In the genomic region with DNA sequence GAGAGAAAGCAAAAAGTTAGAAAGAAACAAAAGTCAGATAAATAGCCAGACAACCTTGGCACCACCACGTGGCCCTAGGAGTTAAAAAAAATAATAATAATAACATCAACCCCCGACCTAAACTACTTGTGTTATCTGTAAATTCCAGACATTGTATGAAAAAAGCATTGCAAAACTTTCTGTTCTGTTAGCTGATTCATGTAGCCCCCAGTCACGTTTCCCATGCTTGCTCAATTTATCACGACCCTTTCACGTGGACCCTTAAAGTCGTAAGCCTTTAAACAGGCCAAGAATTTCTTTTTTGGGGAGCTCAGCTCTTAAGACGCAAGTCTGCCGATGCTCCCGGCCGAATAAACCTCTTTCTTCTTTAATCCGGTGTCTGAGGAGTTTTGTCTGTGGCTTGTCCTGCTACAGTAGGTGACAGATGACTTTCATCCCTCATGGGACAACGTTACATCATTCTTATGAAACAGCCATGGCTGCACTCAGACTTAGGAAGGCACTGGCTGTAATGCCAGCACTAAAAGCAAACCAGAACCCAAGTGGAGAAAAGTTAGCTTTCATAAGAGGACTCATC, we compare ENCODE assay signal across 8 cellular contexts. TPM values are rescaled to one million over a fixed set of nuclear protein-coding genes. Genes with fewer than 3 reads are reported as not detected.
A peak's percentile ranks its signal among the peaks of the same experiment; 100 is the strongest.
DNase-seq lines count a peak whose midpoint lies in the region; ATAC-seq and TF ChIP-seq lines count a peak whose summit lies in the region.

No MANE protein-coding gene starts in this region.

- intact Hi-C loops in Right ventricle myocardium inferior (cut with DNase I) (no loop called here), cardiac septum (cut with DNase I) (no loop called here), Panc1 (cut with micrococcal nuclease; ENCODE audit: unreplicated experiment) (no loop called here)

- peak overlapping the region; percentile 92 for H3K4me3 Mint-ChIP-seq in mesothelial cell of epicardium

- H3K9me3 ChIP-seq in Panc1 (ENCODE audit: control insufficient read depth, insufficient read depth, low read depth, low read length) = no peaks in the 10 kb centered on the region

- H3K4me3 ChIP-seq in Panc1 (ENCODE audit: low read depth in 2 of 2, low read length in 2 of 2) (peak overlapping the region; percentile 91 to 97), coronary artery (peak overlapping the region; percentile 91)

- POLR2A ChIA-PET in Panc1 (lab: Charles Lee) = no interaction called here

- H3K36me3 Mint-ChIP-seq in mesothelial cell of epicardium = no peaks in the 10 kb centered on the region

- ATAC-seq in Right ventricle myocardium inferior (peak; percentile 54), HG02973 (IDR thresholded peaks at IDR 0.05; ENCODE audit: unreplicated experiment) (peak; percentile 29), Panc1 (peak; percentile 66)

- H3K9me3 Mint-ChIP-seq in mesothelial cell of epicardium = no peaks in the 10 kb centered on the region

- DNase-seq in Right ventricle myocardium inferior (ENCODE audit: missing footprints) (no peak), cardiac septum (ENCODE audit: low spot score) (no peak), Panc1 (ENCODE audit: low read depth, low spot score) (no peak), coronary artery (ENCODE audit: low spot score) (no peak), mesothelial cell of epicardium (ENCODE audit: low spot score in 2 of 2, unreplicated experiment in 2 of 2) (no peak), NCI-H1105 treated with DMSO at 0.1 percent for 48 hours (lab: John Stamatoyannopoulos, UW) (no peak), 8988T (no peak)

- peaks cover 14% of the 10 kb centered on the region for H3K4me1 ChIP-seq in Panc1 (ENCODE audit: control insufficient read depth, insufficient read depth, low read length)

- TF ChIP-seq CTCF in Panc1 (IDR thresholded peaks at IDR 0.05) (no peak), coronary artery (IDR thresholded peaks at IDR 0.05) (no peak), mesothelial cell of epicardium (IDR thresholded peaks at IDR 0.05; ENCODE audit: unreplicated experiment) (no peak)

- H3K27me3 Mint-ChIP-seq in mesothelial cell of epicardium (ENCODE audit: low read depth) = no peaks in the 10 kb centered on the region

- peaks cover 10% of the 10 kb centered on the region; the same call in 1 of the 2 replicates for H3K36me3 ChIP-seq in Panc1 (ENCODE audit: control insufficient read depth, insufficient read depth, low read length)

- H3K27ac ChIP-seq in Panc1 (ENCODE audit: low read length) (peak overlapping the region; percentile 94), coronary artery (peak overlapping the region; percentile 91 to 94)

- CTCF ChIA-PET in Panc1 (lab: Charles Lee) = no interaction called here

- BruUV-seq in Panc1 (replicated peaks; lab: Mats Ljungman, UMichigan) = TSS peak; percentile 96

- in situ Hi-C loops in Panc1 (cut with HindIII; ENCODE audit: low pct_unique_long_range_greater_than_20kb, low sequenced_read_pairs) = no loop called here

- H3K4me1 Mint-ChIP-seq in mesothelial cell of epicardium = peaks cover 78% of the 10 kb centered on the region

- H3K27ac Mint-ChIP-seq in mesothelial cell of epicardium = peak overlapping the region; percentile 99

- no peaks in the 10 kb centered on the region for H3K27me3 ChIP-seq in Panc1 (ENCODE audit: control insufficient read depth, insufficient read depth, low read length)

RNA-seq across cellular contexts. Expression of a gene that starts 0.5 kb away (rescaled TPM):
- total RNA-seq in Right ventricle myocardium inferior (25.3 TPM), cardiac septum (29.3 TPM), Panc1 (2021; ENCODE audit: unreplicated experiment) (15.4 TPM), mesothelial cell of epicardium (57.5 to 60.0 TPM (median 59.7 TPM) in 3 replicates)
- 23.5 TPM for polyA plus RNA-seq in Panc1 (2012; ENCODE audit: insufficient read length)

RNA-seq across cellular contexts. Expression of a gene that starts 0.6 kb away (rescaled TPM):
- total RNA-seq in Right ventricle myocardium inferior (9.2 TPM), cardiac septum (9.0 TPM), Panc1 (2021; ENCODE audit: unreplicated experiment) (10.8 TPM), mesothelial cell of epicardium (37.9 to 41.7 TPM (median 41.2 TPM) in 3 replicates)
- 4.2 TPM for polyA plus RNA-seq in Panc1 (2012; ENCODE audit: insufficient read length)
